ENCODE assay signal across 24 cellular contexts in the genomic region with DNA sequence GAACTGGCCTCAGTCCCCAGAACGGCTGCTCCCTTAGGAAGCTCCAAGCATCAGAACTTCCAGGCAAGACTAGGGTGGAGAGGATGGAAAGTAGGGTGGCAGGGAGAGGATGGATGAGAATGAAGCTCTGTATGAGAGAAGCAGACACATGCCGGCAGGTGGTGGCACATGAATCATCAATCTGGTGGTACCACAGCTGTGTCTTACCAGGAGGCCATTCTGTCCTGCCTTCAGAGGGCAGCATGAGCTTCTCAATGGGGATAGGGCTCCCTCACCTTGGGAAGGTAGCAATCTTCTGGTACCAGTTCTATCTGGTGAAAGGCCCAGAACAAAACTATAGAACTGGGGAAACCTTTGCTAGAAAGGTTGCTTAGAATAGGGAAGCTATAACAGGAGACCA. TPM values are rescaled to one million over a fixed set of nuclear protein-coding genes. Genes with fewer than 3 reads are reported as not detected.
DNase-seq lines count a peak whose midpoint lies in the region; ATAC-seq, FAIRE-seq and TF ChIP-seq lines count a peak whose summit lies in the region.
"Had no signal": no experiment of that assay in that cellular context is flagged by ENCODE, and none has a peak within 500 bp of the region (broad histone marks: within the 10 kb centered on the region; RNA-seq: fewer than 3 reads in every experiment).

No MANE protein-coding gene starts in this region.

- FAIRE-seq in A549 (lab: Jason Lieb, UNC) (no peak), bronchial epithelial cell (lab: Jason Lieb, UNC) (no peak)
- FAIRE-seq: astrocyte had no signal

- DNase-seq in A549 (ENCODE audit: low read depth in 1 of 2, low spot score in 1 of 2): peak in 1 of 2 experiments; percentile 55
- peak; percentile 46 for DNase-seq in M059J (ENCODE audit: low read depth)
- peak; percentile 54 for DNase-seq in bronchial epithelial cell (ENCODE audit: low read depth)
- DNase-seq in neural progenitor cell (ENCODE audit: low spot score): no peak
- DNase-seq in DMS 273 treated with DMSO at 0.1 percent for 48 hours (lab: John Stamatoyannopoulos, UW): no peak
- DNase-seq in NCI-H1436 (lab: John Stamatoyannopoulos, UW): no peak
- DNase-seq: activated CD4-positive, alpha-beta T cell treated with anti-CD3 and anti-CD28 coated beads for 4 hours; activated CD8-positive, alpha-beta memory T cell treated with anti-CD3 and anti-CD28 coated beads, Interleukin-2, amount 50 U/mL, for 4 hours; activated naive CD8-positive, alpha-beta T cell treated with anti-CD3 and anti-CD28 coated beads for 36 hours; Calu3; effector memory CD4-positive, alpha-beta T cell; H7; NCI-H1694; NCI-H2171 treated with DMSO at 0.1 percent for 48 hours; stimulated activated CD4-positive, alpha-beta T cell treated with anti-CD3 and anti-CD28 coated beads, Interleukin-15, amount 100 ng/mL, for 24 hours; stimulated activated CD8-positive, alpha-beta memory T cell treated with anti-CD3 and anti-CD28 coated beads, Interleukin-4, amount 100 ng/mL, for 48 hours had no signal

- TF ChIP-seq POLR2A in A549 (IDR thresholded peaks at IDR 0.05; ENCODE audit: low read length): no peak

- TF ChIP-seq EP300 in A549 (IDR thresholded peaks at IDR 0.05): no peak

- peak overlapping the region; percentile 4 for H3K4me3 Mint-ChIP-seq in neural progenitor cell
- H3K4me3 Mint-ChIP-seq: activated naive CD8-positive, alpha-beta T cell treated with anti-CD3 and anti-CD28 coated beads for 36 hours; activated T-helper 17 cell treated with anti-CD3 and anti-CD28 coated beads, Interleukin-2, amount 50 U/mL, for 72 hours; T-helper 1 cell treated with Interleukin-12 subunit alpha and Interleukin-12 subunit beta and Interleukin-4 antibody, amounts not matched to agents 30 μg/mL and 1 μg/mL, for 36 hours; type B pancreatic cell had no signal

- no peaks in the 10 kb centered on the region for H3K79me2 ChIP-seq in neural progenitor cell (ENCODE audit: low read depth)

- peaks cover 11% of the 10 kb centered on the region for H3K4me1 Mint-ChIP-seq in neural progenitor cell
- H3K4me1 Mint-ChIP-seq: activated naive CD8-positive, alpha-beta T cell treated with anti-CD3 and anti-CD28 coated beads for 36 hours; activated T-helper 17 cell treated with anti-CD3 and anti-CD28 coated beads, Interleukin-2, amount 50 U/mL, for 72 hours had no signal

- H2AFZ ChIP-seq in neural progenitor cell (replicated peaks): no peak overlapping the region

- 69% methylated on average over 2 of the region's 2 CpGs for WGBS in A549 (ENCODE audit: missing lambda C conversion rate)

- H3F3A ChIP-seq in neural progenitor cell (ENCODE audit: low read depth): no peaks in the 10 kb centered on the region

- no peak overlapping the region for H3K9ac ChIP-seq in neural progenitor cell
- H3K9ac ChIP-seq: BLaER1 treated with 17β-estradiol and CSF1 and Interleukin-3, amounts not matched to agents 10 nM and 100 nM had no signal

- H3K9me3 ChIP-seq in A549 (no peaks in the 10 kb centered on the region), neural progenitor cell (ENCODE audit: low read depth) (no peaks in the 10 kb centered on the region)
- H3K9me3 ChIP-seq: BLaER1 treated with 17β-estradiol and CSF1 and Interleukin-3, amounts not matched to agents 10 nM and 100 nM; right atrium auricular region had no signal

- H3K36me3 Mint-ChIP-seq in neural progenitor cell: peaks cover 2% of the 10 kb centered on the region
- H3K36me3 Mint-ChIP-seq: activated naive CD8-positive, alpha-beta T cell treated with anti-CD3 and anti-CD28 coated beads for 36 hours; type B pancreatic cell had no signal

- no peaks in the 10 kb centered on the region for H4K20me1 ChIP-seq in neural progenitor cell (ENCODE audit: low read depth)
- H4K20me1 ChIP-seq: BLaER1 treated with 17β-estradiol and CSF1 and Interleukin-3, amounts not matched to agents 10 nM and 100 nM had no signal

- CTCF ChIA-PET in A549 (lab: Yijun Ruan, JAX): interaction anchor here (0.9 to 4.5 kb wide), 7 partner anchors 13 to 219 kb away, joined by 3 to 16 read pairs (median 5); a partner anchor contains a TSS

- H3K27ac Mint-ChIP-seq in neural progenitor cell: no peak overlapping the region
- H3K27ac Mint-ChIP-seq: activated naive CD8-positive, alpha-beta T cell treated with anti-CD3 and anti-CD28 coated beads for 36 hours; activated T-helper 17 cell treated with anti-CD3 and anti-CD28 coated beads, Interleukin-2, amount 50 U/mL, for 72 hours; T-helper 1 cell treated with Interleukin-12 subunit alpha and Interleukin-12 subunit beta and Interleukin-4 antibody, amounts not matched to agents 30 μg/mL and 1 μg/mL, for 36 hours; type B pancreatic cell had no signal

- no peak overlapping the region for H3K4me3 ChIP-seq in A549
- no peak overlapping the region for H3K4me3 ChIP-seq in bronchial epithelial cell (ENCODE audit: low read depth, low read length)
- H3K4me3 ChIP-seq in neural progenitor cell: no peak overlapping the region
- H3K4me3 ChIP-seq: BLaER1 treated with 17β-estradiol and CSF1 and Interleukin-3, amounts not matched to agents 10 nM and 100 nM; right atrium auricular region had no signal

- ATAC-seq in A549 (peak; percentile 23 to 68; a peak in 3 of 6 replicates), GM21717 (IDR thresholded peaks at IDR 0.05; ENCODE audit: unreplicated experiment) (no peak), GM18867 (IDR thresholded peaks at IDR 0.05; ENCODE audit: unreplicated experiment) (no peak)
- ATAC-seq: activated T-helper 17 cell treated with anti-CD3 and anti-CD28 coated beads, Interleukin-2, amount 50 U/mL, for 72 hours had no signal

- peaks cover 25% of the 10 kb centered on the region for H3K4me1 ChIP-seq in A549
- peaks cover 6% of the 10 kb centered on the region for H3K4me1 ChIP-seq in neural progenitor cell

- H3K27me3 ChIP-seq in bronchial epithelial cell (ENCODE audit: control insufficient read depth, insufficient read depth, low read length) (no peaks in the 10 kb centered on the region), neural progenitor cell (no peaks in the 10 kb centered on the region)
- H3K27me3 ChIP-seq: BLaER1 treated with 17β-estradiol and CSF1 and Interleukin-3, amounts not matched to agents 10 nM and 100 nM; right atrium auricular region had no signal

- TF ChIP-seq RAD21 in A549 (conservative IDR thresholded peaks at IDR 0.05 in 1 of 2, IDR thresholded peaks at IDR 0.05 in 1 of 2): peak; percentile 55 to 63

- H3K4me2 ChIP-seq in A549: no peak overlapping the region
- H3K4me2 ChIP-seq in neural progenitor cell: no peak overlapping the region
- H3K4me2 ChIP-seq: BLaER1 treated with 17β-estradiol and CSF1 and Interleukin-3, amounts not matched to agents 10 nM and 100 nM had no signal

- H3K36me3 ChIP-seq in bronchial epithelial cell (ENCODE audit: control insufficient read depth, insufficient read depth, low read length) (no peaks in the 10 kb centered on the region), neural progenitor cell (no peaks in the 10 kb centered on the region)
- H3K36me3 ChIP-seq: BLaER1 treated with 17β-estradiol and CSF1 and Interleukin-3, amounts not matched to agents 10 nM and 100 nM; right atrium auricular region had no signal

- 0 out of 6 replicates have a peak overlapping the region, but pooled peaks of 1 of the 2 experiments have one; percentile 8 for H3K27ac ChIP-seq in A549
- no peak overlapping the region for H3K27ac ChIP-seq in neural progenitor cell
- H3K27ac ChIP-seq: BLaER1 treated with 17β-estradiol and CSF1 and Interleukin-3, amounts not matched to agents 10 nM and 100 nM; right atrium auricular region had no signal

- TF ChIP-seq CTCF in A549 (IDR thresholded peaks at IDR 0.05) (peak; percentile 36; the same call in 2 of the 3 replicates), bronchial epithelial cell (IDR thresholded peaks at IDR 0.05; ENCODE audit: insufficient read depth, low read length, severe bottlenecking) (no peak), neural progenitor cell (IDR thresholded peaks at IDR 0.05) (no peak)

- no peaks in the 10 kb centered on the region for H3K9me3 Mint-ChIP-seq in neural progenitor cell
- H3K9me3 Mint-ChIP-seq: activated naive CD8-positive, alpha-beta T cell treated with anti-CD3 and anti-CD28 coated beads for 36 hours; activated T-helper 17 cell treated with anti-CD3 and anti-CD28 coated beads, Interleukin-2, amount 50 U/mL, for 72 hours; T-helper 1 cell treated with Interleukin-12 subunit alpha and Interleukin-12 subunit beta and Interleukin-4 antibody, amounts not matched to agents 30 μg/mL and 1 μg/mL, for 36 hours; type B pancreatic cell had no signal

- H3K27me3 Mint-ChIP-seq in neural progenitor cell (ENCODE audit: insufficient read depth, low read depth): peaks cover 5% of the 10 kb centered on the region
- H3K27me3 Mint-ChIP-seq: activated naive CD8-positive, alpha-beta T cell treated with anti-CD3 and anti-CD28 coated beads for 36 hours; type B pancreatic cell had no signal

- POLR2A ChIA-PET in A549 (lab: Yijun Ruan, JAX): interaction anchor here (1.2 kb wide), 1 partner anchor 55 kb away, joined by 3 read pairs; a partner anchor contains a TSS

TF ChIP-seq in A549, 52 proteins besides CTCF, POLR2A, EP300 and RAD21:
- TF ChIP-seq SMC3 (IDR thresholded peaks at IDR 0.05) (peak; percentile 39; the same call in 1 of the 3 replicates), HOXA7 (CRISPR knock-in tag; IDR thresholded peaks at IDR 0.05) (no peak)
TF ChIP-seq in A549: peak in this region for 1.

RNA-seq across cellular contexts. Expression of a gene that starts 55.4 kb away (rescaled TPM):
- polyA plus RNA-seq in A549 (2011; rRNA removed): 119 and 122 TPM in 2 replicates
- polyA plus RNA-seq in A549 (2012; cell fraction: cytosol; rRNA removed): 85.1 and 98.4 TPM in 2 replicates
- 70.7 and 72.6 TPM in 2 replicates for polyA plus RNA-seq in A549 (2012; cell fraction: nucleus; rRNA removed)
- 95.9 to 112 TPM (median 112 TPM) in 3 replicates for polyA plus RNA-seq in A549 (2017; fragmentation: RNase III; extraction: RNeasy Plus Mini Kit Qiagen cat#74134 plus additional on column Dnase treatment)
- polyA minus RNA-seq in A549 (2011; rRNA and poly(A)+ RNA removed): 68.2 and 68.9 TPM in 2 replicates
- 44.9 and 75.8 TPM in 2 replicates for total RNA-seq in M059J (2014; rRNA removed; shearing (Covaris generic))
- total RNA-seq in bronchial epithelial cell: 71.1 and 94.2 TPM in 2 replicates
- total RNA-seq in neural progenitor cell (ENCODE audit: low replicate concordance): 63.0 and 63.5 TPM in 2 replicates

Comparison
In these comparisons a context has a peak if more than half of its experiments do, and no peak if none do; other contexts are left out.
1. ATAC-seq: peak in A549 (2 of 2); none in GM21717 (single experiment) and GM18867 (single experiment).
2. DNase-seq: peak in M059J (single experiment) and bronchial epithelial cell (single experiment); none in neural progenitor cell (single experiment), DMS 273 treated with DMSO at 0.1 percent for 48 hours (single experiment) and NCI-H1436 (single experiment).